ENCODE assay signal across 1 cellular context in the genomic region with DNA sequence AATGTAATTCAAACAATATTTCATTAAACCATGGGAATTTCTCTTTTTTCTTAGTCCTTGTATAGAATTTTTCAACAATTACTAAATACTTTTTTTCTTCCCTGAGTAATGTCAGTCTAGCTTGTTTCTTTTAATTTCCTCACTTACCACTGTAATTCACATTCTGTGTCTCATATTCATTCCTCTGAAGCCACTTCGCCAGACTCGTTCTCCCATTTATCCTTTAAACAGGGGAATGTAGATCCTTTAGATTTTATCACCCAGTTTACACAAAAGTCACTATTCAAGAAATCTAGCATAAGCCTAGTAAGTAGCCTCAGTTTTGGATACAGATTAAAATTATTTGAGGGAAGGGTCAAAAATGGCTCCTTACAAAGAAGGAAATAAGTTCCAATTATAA.
TF ChIP-seq lines count a peak whose summit lies in the region.

No MANE protein-coding gene starts in this region.

TF ChIP-seq in WTC11, 78 proteins besides CTCF, POLR2A, EP300 and RAD21 (continued from another document):
- TF ChIP-seq ARID4B (CRISPR knock-in tag; IDR thresholded peaks at IDR 0.05; ENCODE audit: borderline replicate concordance) (no peak), CDX4 (CRISPR knock-in tag; IDR thresholded peaks at IDR 0.05; ENCODE audit: borderline replicate concordance) (no peak), E2F1 (CRISPR knock-in tag; IDR thresholded peaks at IDR 0.05) (no peak), CREB1 (CRISPR knock-in tag; IDR thresholded peaks at IDR 0.05) (no peak), ZNF396 (CRISPR knock-in tag; IDR thresholded peaks at IDR 0.05; ENCODE audit: borderline replicate concordance) (no peak), ZNF219 (CRISPR knock-in tag; IDR thresholded peaks at IDR 0.05; ENCODE audit: borderline replicate concordance) (no peak), CREM (CRISPR knock-in tag; IDR thresholded peaks at IDR 0.05) (no peak), CBFB (CRISPR knock-in tag; IDR thresholded peaks at IDR 0.05; ENCODE audit: low read depth) (no peak)
- TF ChIP-seq, protein P1, sequence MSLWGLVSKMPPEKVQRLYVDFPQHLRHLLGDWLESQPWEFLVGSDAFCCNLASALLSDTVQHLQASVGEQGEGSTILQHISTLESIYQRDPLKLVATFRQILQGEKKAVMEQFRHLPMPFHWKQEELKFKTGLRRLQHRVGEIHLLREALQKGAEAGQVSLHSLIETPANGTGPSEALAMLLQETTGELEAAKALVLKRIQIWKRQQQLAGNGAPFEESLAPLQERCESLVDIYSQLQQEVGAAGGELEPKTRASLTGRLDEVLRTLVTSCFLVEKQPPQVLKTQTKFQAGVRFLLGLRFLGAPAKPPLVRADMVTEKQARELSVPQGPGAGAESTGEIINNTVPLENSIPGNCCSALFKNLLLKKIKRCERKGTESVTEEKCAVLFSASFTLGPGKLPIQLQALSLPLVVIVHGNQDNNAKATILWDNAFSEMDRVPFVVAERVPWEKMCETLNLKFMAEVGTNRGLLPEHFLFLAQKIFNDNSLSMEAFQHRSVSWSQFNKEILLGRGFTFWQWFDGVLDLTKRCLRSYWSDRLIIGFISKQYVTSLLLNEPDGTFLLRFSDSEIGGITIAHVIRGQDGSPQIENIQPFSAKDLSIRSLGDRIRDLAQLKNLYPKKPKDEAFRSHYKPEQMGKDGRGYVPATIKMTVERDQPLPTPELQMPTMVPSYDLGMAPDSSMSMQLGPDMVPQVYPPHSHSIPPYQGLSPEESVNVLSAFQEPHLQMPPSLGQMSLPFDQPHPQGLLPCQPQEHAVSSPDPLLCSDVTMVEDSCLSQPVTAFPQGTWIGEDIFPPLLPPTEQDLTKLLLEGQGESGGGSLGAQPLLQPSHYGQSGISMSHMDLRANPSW (CRISPR knock-in tag; conservative IDR thresholded peaks at IDR 0.05; ENCODE audit: low read depth): no peak
